19 cellular contexts compared by ENCODE assay signal in the genomic region with DNA sequence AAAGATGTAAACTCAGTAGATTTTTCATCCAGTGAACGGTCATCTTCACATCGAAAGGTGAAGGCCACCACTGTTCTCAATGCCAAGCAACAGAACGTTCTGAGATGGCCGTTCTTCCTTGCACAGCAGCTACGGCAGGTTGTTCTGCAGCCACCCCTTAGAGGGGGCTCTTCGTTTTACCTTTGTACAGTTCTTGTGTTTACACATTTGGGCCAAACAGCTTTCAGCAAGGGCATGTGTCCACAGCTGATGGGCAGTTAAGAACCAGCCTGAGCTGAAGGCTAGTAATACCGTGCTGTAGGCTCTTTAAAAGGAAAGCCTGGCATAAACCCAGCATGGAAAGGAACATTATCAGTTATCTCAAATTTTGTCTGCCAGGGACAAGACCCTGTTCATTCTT. TPM values are rescaled to one million over a fixed set of nuclear protein-coding genes. Genes with fewer than 3 reads are reported as not detected.
A peak's percentile ranks its signal among the peaks of the same experiment; 100 is the strongest.
DNase-seq lines count a peak whose midpoint lies in the region; ATAC-seq and TF ChIP-seq lines count a peak whose summit lies in the region.
"Had no signal": no experiment of that assay in that cellular context is flagged by ENCODE, and none has a peak within 500 bp of the region (broad histone marks: within the 10 kb centered on the region; RNA-seq: fewer than 3 reads in every experiment).

No MANE protein-coding gene starts in this region.

- TF ChIP-seq POLR2A in esophagus muscularis mucosa (IDR thresholded peaks at IDR 0.05; ENCODE audit: low read depth), result no peak
- no peak for TF ChIP-seq POLR2A in uterus (IDR thresholded peaks at IDR 0.05)

- peak overlapping the region; percentile 59 to 79 (median 77) for H3K27ac ChIP-seq in esophagus muscularis mucosa (replicated peaks in 1 of 4)
- H3K27ac ChIP-seq in uterus, result peak overlapping the region; percentile 27 to 75
- no peak overlapping the region for H3K27ac ChIP-seq in CD4-positive, alpha-beta T cell (ENCODE audit: low read depth, low read length)
- H3K27ac ChIP-seq: PC-9, tibial nerve had no signal

- no peak for ATAC-seq in CD4-positive, alpha-beta T cell (ENCODE audit: poor library complexity)
- ATAC-seq: activated CD8-positive, alpha-beta T cell treated with anti-CD3 and anti-CD28 coated beads for 36 hours; HCT116 had no signal

- H3K4me1 ChIP-seq in esophagus muscularis mucosa, result peaks cover 50 to 60% (median 54%) of the 10 kb centered on the region in 4 donors
- peaks cover 0 to 12% of the 10 kb centered on the region in 2 donors for H3K4me1 ChIP-seq in uterus

- WGBS in esophagus muscularis mucosa, result 71% methylated on average over 7 of the region's 7 CpGs

- no peak overlapping the region for H3K4me3 Mint-ChIP-seq in activated CD4-positive, alpha-beta T cell treated with anti-CD3 and anti-CD28 coated beads, Interleukin-2, amount 10 ng/mL, durations not matched to agents 7 days and 5 days
- H3K4me3 Mint-ChIP-seq in nephron progenitor cell, result no peak overlapping the region
- H3K4me3 Mint-ChIP-seq in CD4-positive, alpha-beta T cell, result no peak overlapping the region
- H3K4me3 Mint-ChIP-seq: activated CD8-positive, alpha-beta T cell treated with anti-CD3 and anti-CD28 coated beads for 36 hours; activated T-helper 1 cell treated with anti-CD3 and anti-CD28 coated beads, Interleukin-12 subunit alpha, Interleukin-12 subunit beta, Interleukin-2, Interleukin-4 antibody, amounts not matched to agents 30 ng/mL and 10 ng/mL and 1 ng/mL, durations not matched to agents 14 hours and 24 hours and 36 hours; central memory CD8-positive, alpha-beta T cell had no signal

- H3K27me3 ChIP-seq in esophagus muscularis mucosa (no peaks in the 10 kb centered on the region), uterus (no peaks in the 10 kb centered on the region)
- H3K27me3 ChIP-seq in CD4-positive, alpha-beta T cell (ENCODE audit: control insufficient read depth, insufficient read depth, low read length), result no peaks in the 10 kb centered on the region
- H3K27me3 ChIP-seq: tibial nerve had no signal

- peak overlapping the region; percentile 31 for H3K27ac Mint-ChIP-seq in activated CD4-positive, alpha-beta T cell treated with anti-CD3 and anti-CD28 coated beads, Interleukin-2, amount 10 ng/mL, durations not matched to agents 7 days and 5 days
- peak overlapping the region; percentile 59 for H3K27ac Mint-ChIP-seq in nephron progenitor cell
- no peak overlapping the region for H3K27ac Mint-ChIP-seq in CD4-positive, alpha-beta T cell
- H3K27ac Mint-ChIP-seq: activated CD8-positive, alpha-beta T cell treated with anti-CD3 and anti-CD28 coated beads for 36 hours; activated T-helper 1 cell treated with anti-CD3 and anti-CD28 coated beads, Interleukin-12 subunit alpha, Interleukin-12 subunit beta, Interleukin-2, Interleukin-4 antibody, amounts not matched to agents 30 ng/mL and 10 ng/mL and 1 ng/mL, durations not matched to agents 14 hours and 24 hours and 36 hours had no signal

- POLR2A ChIA-PET in activated CD4-positive, alpha-beta T cell treated with anti-CD3 and anti-CD28 coated beads, Interleukin-2, amount 10 ng/mL, durations not matched to agents 7 days and 5 days (lab: Charles Lee), result no interaction called here
- POLR2A ChIA-PET in CD4-positive, alpha-beta T cell (lab: Charles Lee), result interaction anchor here (1.0 kb wide), 1 partner anchor 16 kb away, joined by 3 read pairs; the partner anchor contains the start of gene PLD6

- TF ChIP-seq EP300 in esophagus muscularis mucosa (IDR thresholded peaks at IDR 0.05), result no peak

- DNase-seq in activated CD4-positive, alpha-beta T cell treated with anti-CD3 and anti-CD28 coated beads, Interleukin-2, amount 10 ng/mL, durations not matched to agents 7 days and 5 days, result no peak
- no peak for DNase-seq in activated CD4-positive, alpha-beta T cell treated with anti-CD3 and anti-CD28 coated beads, Interleukin-2, amount 50 U/mL, for 1 hour
- DNase-seq in esophagus muscularis mucosa (ENCODE audit: extremely low spot score) (no peak), nephron progenitor cell (no peak), uterus (no peak), A172 (ENCODE audit: low spot score) (no peak), OCI-M1 (lab: John Stamatoyannopoulos, UW) (no peak)
- DNase-seq in CD4-positive, alpha-beta T cell, result no peak
- DNase-seq: activated CD8-positive, alpha-beta T cell treated with anti-CD3 and anti-CD28 coated beads for 36 hours; DMS79; foreskin fibroblast; NCI-H2081 treated with DMSO at 0.1 percent for 48 hours; NCI-H526; PC-9; stimulated activated CD4-positive, alpha-beta T cell treated with anti-CD3 and anti-CD28 coated beads, Interleukin-4, amount 100 ng/mL, for 4 hours had no signal

- intact Hi-C loops in esophagus muscularis mucosa (cut with DNase I) (no loop called here), uterus (cut with DNase I; ENCODE audit: low total_unique reads) (no loop called here)
- intact Hi-C loops in CD4-positive, alpha-beta T cell (cut with DNase I, micrococcal nuclease), result no loop called here

- no peaks in the 10 kb centered on the region for H3K9me3 Mint-ChIP-seq in activated CD4-positive, alpha-beta T cell treated with anti-CD3 and anti-CD28 coated beads, Interleukin-2, amount 10 ng/mL, durations not matched to agents 7 days and 5 days
- no peaks in the 10 kb centered on the region for H3K9me3 Mint-ChIP-seq in nephron progenitor cell
- no peaks in the 10 kb centered on the region for H3K9me3 Mint-ChIP-seq in CD4-positive, alpha-beta T cell
- H3K9me3 Mint-ChIP-seq: activated CD8-positive, alpha-beta T cell treated with anti-CD3 and anti-CD28 coated beads for 36 hours; activated T-helper 1 cell treated with anti-CD3 and anti-CD28 coated beads, Interleukin-12 subunit alpha, Interleukin-12 subunit beta, Interleukin-2, Interleukin-4 antibody, amounts not matched to agents 30 ng/mL and 10 ng/mL and 1 ng/mL, durations not matched to agents 14 hours and 24 hours and 36 hours; central memory CD8-positive, alpha-beta T cell had no signal

- CTCF ChIA-PET in activated CD4-positive, alpha-beta T cell treated with anti-CD3 and anti-CD28 coated beads, Interleukin-2, amount 10 ng/mL, durations not matched to agents 7 days and 5 days (lab: Charles Lee), result interaction anchor here (0.9 to 2.1 kb wide), 5 partner anchors 9 to 48 kb away, joined by 3 to 7 read pairs (median 4); no protein-coding TSS in a partner anchor
- CTCF ChIA-PET in CD4-positive, alpha-beta T cell (lab: Charles Lee), result no interaction called here

- no peaks in the 10 kb centered on the region for H3K27me3 Mint-ChIP-seq in activated CD4-positive, alpha-beta T cell treated with anti-CD3 and anti-CD28 coated beads, Interleukin-2, amount 10 ng/mL, durations not matched to agents 7 days and 5 days
- peaks cover 3% of the 10 kb centered on the region for H3K27me3 Mint-ChIP-seq in nephron progenitor cell (ENCODE audit: low read depth, poor library complexity)
- H3K27me3 Mint-ChIP-seq in CD4-positive, alpha-beta T cell, result no peaks in the 10 kb centered on the region
- H3K27me3 Mint-ChIP-seq: activated CD8-positive, alpha-beta T cell treated with anti-CD3 and anti-CD28 coated beads for 36 hours; central memory CD8-positive, alpha-beta T cell had no signal

- peaks cover 33% of the 10 kb centered on the region for H3K36me3 Mint-ChIP-seq in activated CD4-positive, alpha-beta T cell treated with anti-CD3 and anti-CD28 coated beads, Interleukin-2, amount 10 ng/mL, durations not matched to agents 7 days and 5 days (ENCODE audit: low read depth)
- peaks cover 29% of the 10 kb centered on the region for H3K36me3 Mint-ChIP-seq in nephron progenitor cell (ENCODE audit: low read depth)
- H3K36me3 Mint-ChIP-seq in CD4-positive, alpha-beta T cell (ENCODE audit: low read depth), result peaks cover 40% of the 10 kb centered on the region

- TF ChIP-seq CTCF in esophagus muscularis mucosa (IDR thresholded peaks at IDR 0.05) (no peak), nephron progenitor cell (IDR thresholded peaks at IDR 0.05) (no peak), uterus (IDR thresholded peaks at IDR 0.05) (no peak)
- no peak for TF ChIP-seq CTCF in CD4-positive, alpha-beta T cell (IDR thresholded peaks at IDR 0.05)

- H3K9me3 ChIP-seq in esophagus muscularis mucosa (no peaks in the 10 kb centered on the region), uterus (no peaks in the 10 kb centered on the region)
- no peaks in the 10 kb centered on the region for H3K9me3 ChIP-seq in CD4-positive, alpha-beta T cell (ENCODE audit: control insufficient read depth, low read length)
- H3K9me3 ChIP-seq: tibial nerve had no signal

- H3K4me1 Mint-ChIP-seq in activated CD4-positive, alpha-beta T cell treated with anti-CD3 and anti-CD28 coated beads, Interleukin-2, amount 10 ng/mL, durations not matched to agents 7 days and 5 days, result peaks cover 35% of the 10 kb centered on the region
- peaks cover 18% of the 10 kb centered on the region for H3K4me1 Mint-ChIP-seq in nephron progenitor cell
- peaks cover 25% of the 10 kb centered on the region for H3K4me1 Mint-ChIP-seq in CD4-positive, alpha-beta T cell (ENCODE audit: low read depth)

- H3K4me3 ChIP-seq in esophagus muscularis mucosa (no peak overlapping the region), uterus (no peak overlapping the region)
- H3K4me3 ChIP-seq: PC-9, tibial nerve had no signal

- H3K36me3 ChIP-seq in esophagus muscularis mucosa, result peaks cover 0 to 31% (median 13%) of the 10 kb centered on the region in 4 donors
- H3K36me3 ChIP-seq in uterus, result no peaks in the 10 kb centered on the region

RNA-seq across cellular contexts. Expression of gene PLD6, which starts 15.9 kb away (rescaled TPM):
- 10 to 100 TPM; 10.9 to 11.8 TPM for total RNA-seq in activated CD4-positive, alpha-beta T cell treated with anti-CD3 and anti-CD28 coated beads, Interleukin-2, amount 10 ng/mL, durations not matched to agents 7 days and 5 days
- total RNA-seq in esophagus muscularis mucosa (10 to 100 TPM in 1 of 4 donors, 1 to 10 TPM in 3; 3.1 to 13.7 (median 6.9) TPM), uterus (1 to 10 TPM in 3 of 4 donors, under 1 TPM in 1; 0.77 to 8.1 (median 5.0) TPM)
- total RNA-seq in A172 (2014; rRNA removed; shearing (Covaris generic)), result 10.8 and 15.1 TPM in 2 replicates
- 1 to 10 TPM; 7.1 to 7.5 TPM for total RNA-seq in CD4-positive, alpha-beta T cell

RNA-seq across cellular contexts. Expression of gene FLCN, which starts 46.8 kb away (rescaled TPM):
- 10 to 100 TPM; 39.4 to 48.0 TPM for total RNA-seq in activated CD4-positive, alpha-beta T cell treated with anti-CD3 and anti-CD28 coated beads, Interleukin-2, amount 10 ng/mL, durations not matched to agents 7 days and 5 days
- total RNA-seq in esophagus muscularis mucosa (10 to 100 TPM; 21.5 to 64.7 (median 45.5) TPM), uterus (10 to 100 TPM; 13.2 to 82.0 (median 61.5) TPM)
- total RNA-seq in A172 (2014; rRNA removed; shearing (Covaris generic)), result 58.2 and 78.1 TPM in 2 replicates
- total RNA-seq in CD4-positive, alpha-beta T cell, result 10 to 100 TPM; 12.1 to 15.9 TPM
